In genomic region chr6:11537229-11538048, GRCh38 we compare ENCODE assay signal across 8 cellular contexts. TPM values are rescaled to one million over a fixed set of nuclear protein-coding genes. Genes with fewer than 3 reads are reported as not detected.
DNase-seq lines count a peak whose midpoint lies in the region; TF ChIP-seq lines count a peak whose summit lies in the region.

A gene with protein sequence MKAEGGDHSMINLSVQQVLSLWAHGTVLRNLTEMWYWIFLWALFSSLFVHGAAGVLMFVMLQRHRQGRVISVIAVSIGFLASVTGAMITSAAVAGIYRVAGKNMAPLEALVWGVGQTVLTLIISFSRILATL (plus strand): TSS chr6:11537749. CDS start chr6:11538278, 529 bp downstream.

- TF ChIP-seq CTCF in RWPE1 (conservative IDR thresholded peaks at IDR 0.05; ENCODE audit: low read depth) (no peak), fibroblast of pulmonary artery (IDR thresholded peaks at IDR 0.05; ENCODE audit: low read length, missing control alignments) (no peak), nephron progenitor cell (IDR thresholded peaks at IDR 0.05) (no peak)

- peaks cover 15% of the 10 kb centered on the region for H3K27me3 ChIP-seq in H7 (ENCODE audit: control insufficient read depth, insufficient read depth, low read length)

- H3K4me3 ChIP-seq in H7 (ENCODE audit: insufficient read depth, low read depth, low read length) = peak within 1 kb of the TSS; percentile 77
- H3K4me3 ChIP-seq in fibroblast of pulmonary artery (replicated peaks; ENCODE audit: low read depth, low read length) = peak within 1 kb of the TSS; percentile 53

- no peak within 1 kb of the TSS for H3K27ac Mint-ChIP-seq in nephron progenitor cell
- H3K27ac Mint-ChIP-seq in stimulated activated naive CD8-positive, alpha-beta T cell treated with anti-CD3 and anti-CD28 coated beads, Interleukin-15, Interleukin-2, amounts not matched to agents 100 ng/mL and 50 ng/mL, for 24 hours = peak within 1 kb of the TSS; percentile 49

- H3K4me3 Mint-ChIP-seq in nephron progenitor cell = peak within 1 kb of the TSS; percentile 89
- peak within 1 kb of the TSS; percentile 81 for H3K4me3 Mint-ChIP-seq in stimulated activated naive CD8-positive, alpha-beta T cell treated with anti-CD3 and anti-CD28 coated beads, Interleukin-15, Interleukin-2, amounts not matched to agents 100 ng/mL and 50 ng/mL, for 24 hours

- no peak within 1 kb of the TSS for H3K27ac ChIP-seq in RWPE1

- H3K27me3 Mint-ChIP-seq in nephron progenitor cell (ENCODE audit: low read depth, poor library complexity) = peaks cover 66% of the 10 kb centered on the region
- H3K27me3 Mint-ChIP-seq in stimulated activated naive CD8-positive, alpha-beta T cell treated with anti-CD3 and anti-CD28 coated beads, Interleukin-15, Interleukin-2, amounts not matched to agents 100 ng/mL and 50 ng/mL, for 24 hours = peaks cover 9% of the 10 kb centered on the region

- H3K4me1 Mint-ChIP-seq in nephron progenitor cell = peaks cover 16% of the 10 kb centered on the region
- peaks cover 9% of the 10 kb centered on the region for H3K4me1 Mint-ChIP-seq in stimulated activated naive CD8-positive, alpha-beta T cell treated with anti-CD3 and anti-CD28 coated beads, Interleukin-15, Interleukin-2, amounts not matched to agents 100 ng/mL and 50 ng/mL, for 24 hours (ENCODE audit: low read depth)

- H3K9me3 Mint-ChIP-seq in nephron progenitor cell = no peaks in the 10 kb centered on the region
- no peaks in the 10 kb centered on the region for H3K9me3 Mint-ChIP-seq in stimulated activated naive CD8-positive, alpha-beta T cell treated with anti-CD3 and anti-CD28 coated beads, Interleukin-15, Interleukin-2, amounts not matched to agents 100 ng/mL and 50 ng/mL, for 24 hours

- POLR2A ChIA-PET in RWPE1 (lab: Yijun Ruan, JAX; ENCODE audit: low non-redundant PET) = no interaction called here

- DNase-seq in ELR (ENCODE audit: low read depth) (peak; percentile 87), H7 (peak; percentile 94), LoVo (ENCODE audit: low spot score) (peak; percentile 88), RWPE1 (ENCODE audit: low spot score) (peak; percentile 74), fibroblast of pulmonary artery (ENCODE audit: low read depth) (peak; percentile 76), nephron progenitor cell (peak; percentile 94)
- peak; percentile 95 for DNase-seq in activated T-helper 9 cell treated with anti-CD3 and anti-CD28 coated beads, Interleukin-2, amount 50 U/mL, for 16 hours (ENCODE audit: low read depth)

- H3K36me3 Mint-ChIP-seq in nephron progenitor cell (ENCODE audit: low read depth) = no peaks in the 10 kb centered on the region
- no peaks in the 10 kb centered on the region for H3K36me3 Mint-ChIP-seq in stimulated activated naive CD8-positive, alpha-beta T cell treated with anti-CD3 and anti-CD28 coated beads, Interleukin-15, Interleukin-2, amounts not matched to agents 100 ng/mL and 50 ng/mL, for 24 hours (ENCODE audit: low read depth)

- CTCF ChIA-PET in RWPE1 (lab: Yijun Ruan, JAX) = interaction anchor here (0.6 kb wide), 1 partner anchor 25 kb away, joined by 3 read pairs; no protein-coding TSS in a partner anchor

- H3K36me3 ChIP-seq in H7 (replicated peaks; ENCODE audit: control insufficient read depth, insufficient read depth, low read length) = no peaks in the 10 kb centered on the region

RNA-seq across cellular contexts. Expression of the gene that starts here (rescaled TPM):
- 1.5 and 3.1 TPM in 2 replicates for total RNA-seq in H7 (2014; rRNA removed; shearing (Covaris generic))
